In the genomic region with DNA sequence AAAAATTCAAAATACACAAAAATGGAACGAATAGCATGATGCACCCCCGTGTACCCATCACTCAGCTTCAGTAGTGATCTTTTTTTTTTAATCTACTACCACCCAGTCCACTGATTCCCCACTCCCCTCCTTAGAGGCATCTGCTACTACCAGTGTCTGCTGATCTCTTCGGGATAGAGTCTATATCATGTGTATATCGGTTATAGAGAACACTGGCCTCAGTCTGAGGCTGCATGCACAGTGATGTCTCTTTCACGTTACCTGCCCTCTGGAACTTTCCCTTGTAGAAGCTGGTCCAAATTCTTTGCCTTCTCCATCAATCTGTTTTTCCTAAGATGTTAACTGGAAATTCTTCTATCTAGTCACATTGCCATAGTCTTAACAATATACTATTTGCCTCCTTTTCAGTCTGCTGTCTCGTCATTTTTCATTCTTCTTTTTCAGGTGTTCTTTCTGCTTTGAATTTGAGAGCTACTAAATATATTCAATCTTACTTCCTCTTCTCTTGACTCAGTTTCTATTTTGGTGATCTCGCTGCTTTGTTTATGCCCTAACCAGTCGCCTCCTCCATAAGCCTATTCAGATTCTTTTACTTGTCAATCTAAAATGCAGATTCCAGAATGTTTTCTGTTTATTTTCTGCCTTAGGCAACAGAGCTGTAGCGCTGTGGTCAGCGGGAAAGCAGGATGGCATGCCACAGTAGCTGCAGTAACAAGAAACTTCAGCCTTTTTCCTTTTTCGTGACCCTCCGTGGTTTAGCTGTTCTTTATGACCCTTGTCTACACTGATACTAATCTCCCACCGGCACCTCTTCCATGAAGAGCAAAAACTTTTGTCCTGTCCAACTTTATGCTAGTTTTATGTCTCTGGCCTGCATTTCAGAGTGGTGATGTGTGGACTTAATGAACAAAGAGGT, we compare ENCODE assay signal across 19 cellular contexts.
DNase-seq lines count a peak whose midpoint lies in the region; ATAC-seq, FAIRE-seq and TF ChIP-seq lines count a peak whose summit lies in the region.
"Had no signal": no experiment of that assay in that cellular context is flagged by ENCODE, and none has a peak within 500 bp of the region (broad histone marks: within the 10 kb centered on the region; RNA-seq: fewer than 3 reads in every experiment).

No MANE protein-coding gene starts in this region.

- intact Hi-C loops in GM12878 (cut with micrococcal nuclease; ENCODE audit: unreplicated experiment), result no loop called here

- BruUV-seq in GM12878 (replicated peaks; lab: Mats Ljungman, UMichigan), result no TSS peak

- no peak overlapping the region for H3K9ac ChIP-seq in GM12878 (ENCODE audit: control insufficient read depth, insufficient read depth, low read length)

- no peak for TF ChIP-seq RAD21 in GM12878 (IDR thresholded peaks at IDR 0.05; ENCODE audit: insufficient read depth, low read depth, low read length)

- POLR2A ChIA-PET in GM12878 (lab: Charles Lee), result interaction anchor here (1.4 kb wide), 1 partner anchor 10 kb away, joined by 5 read pairs; no protein-coding TSS in a partner anchor

- RAD21 ChIA-PET in GM12878 (lab: Charles Lee; ENCODE audit: unreplicated experiment), result no interaction called here

- DNase-seq in GM18507 (ENCODE audit: extremely low spot score, insufficient read length, low read depth), result no peak
- peak; percentile 12 for DNase-seq in GM12878 (ENCODE audit: low read depth, low spot score)
- peak; percentile 54 for DNase-seq in renal cortical epithelial cell (ENCODE audit: low read depth)
- DNase-seq in HCEC 1CT, result no peak
- no peak for DNase-seq in NCI-H2029 (lab: John Stamatoyannopoulos, UW)
- DNase-seq in NCI-H446 (lab: John Stamatoyannopoulos, UW), result no peak
- no peak for DNase-seq in stimulated activated effector memory CD8-positive, alpha-beta T cell treated with anti-CD3 and anti-CD28 coated beads, Interleukin-12 subunit alpha, Interleukin-12 subunit beta, amount 100 ng/mL, for 72 hours (ENCODE audit: low spot score in 2 of 2)
- DNase-seq: activated CD4-positive, alpha-beta T cell treated with anti-CD3 and anti-CD28 coated beads, Interleukin-2, amount 10 ng/mL, durations not matched to agents 24 days and 14 days; activated T-cell treated with anti-CD3 and anti-CD28 coated beads, Interleukin-2, amount 50 U/mL, for 4 hours; C1 segment of cervical spinal cord; cortex of kidney; hypothalamus; left colon; naive thymus-derived CD4-positive, alpha-beta T cell; NCI-H748 treated with DMSO at 0.1 percent for 48 hours; SIG-M5; tibial artery had no signal

- SMC1A ChIA-PET in GM12878 (lab: Charles Lee; ENCODE audit: uncharacterized antibody, unreplicated experiment), result interaction anchor here (1.3 kb wide), 1 partner anchor 18 kb away, joined by 3 read pairs; no protein-coding TSS in a partner anchor

- H3K27ac Mint-ChIP-seq in stimulated activated effector memory CD8-positive, alpha-beta T cell treated with anti-CD3 and anti-CD28 coated beads, Interleukin-12 subunit alpha, Interleukin-12 subunit beta, amount 100 ng/mL, for 72 hours, result no peak overlapping the region
- H3K27ac Mint-ChIP-seq: activated CD4-positive, alpha-beta T cell treated with anti-CD3 and anti-CD28 coated beads, Interleukin-2, amount 10 ng/mL, durations not matched to agents 24 days and 14 days; naive thymus-derived CD4-positive, alpha-beta T cell had no signal

- no peaks in the 10 kb centered on the region for H3K9me3 Mint-ChIP-seq in stimulated activated effector memory CD8-positive, alpha-beta T cell treated with anti-CD3 and anti-CD28 coated beads, Interleukin-12 subunit alpha, Interleukin-12 subunit beta, amount 100 ng/mL, for 72 hours
- H3K9me3 Mint-ChIP-seq: activated CD4-positive, alpha-beta T cell treated with anti-CD3 and anti-CD28 coated beads, Interleukin-2, amount 10 ng/mL, durations not matched to agents 24 days and 14 days; activated T-cell treated with anti-CD3 and anti-CD28 coated beads, Interleukin-2, amount 50 U/mL, for 4 hours; naive thymus-derived CD4-positive, alpha-beta T cell had no signal

- no peaks in the 10 kb centered on the region; the same call in 2 of the 3 replicates for H3K9me3 ChIP-seq in GM12878 (replicated peaks; ENCODE audit: control insufficient read depth, insufficient read depth, low read length)
- H3K9me3 ChIP-seq: tibial artery had no signal

- no peaks in the 10 kb centered on the region for H3K36me3 ChIP-seq in GM12878 (ENCODE audit: control insufficient read depth in 2 of 2, insufficient read depth in 2 of 2, low read length in 1 of 2)

- no peaks in the 10 kb centered on the region for H3K79me2 ChIP-seq in GM12878 (ENCODE audit: control insufficient read depth, insufficient read depth, low read length)

- no peaks in the 10 kb centered on the region for H3K27me3 ChIP-seq in GM12878 (replicated peaks in 1 of 2; ENCODE audit: control insufficient read depth in 2 of 2, insufficient read depth in 2 of 2, low read length in 1 of 2)
- H3K27me3 ChIP-seq: tibial artery had no signal

- no peak for TF ChIP-seq EP300 in GM12878 (IDR thresholded peaks at IDR 0.05; ENCODE audit: borderline replicate concordance in 1 of 2, control insufficient read depth in 1 of 2, low read depth in 2 of 2, low read length in 2 of 2)

- H3K4me2 ChIP-seq in GM12878 (ENCODE audit: control insufficient read depth, insufficient read depth), result peak overlapping the region; percentile 71

- peaks cover 7% of the 10 kb centered on the region; the same call in 1 of the 2 replicates for H3K4me1 ChIP-seq in GM12878 (ENCODE audit: control insufficient read depth, insufficient read depth, low read length)

- H2AFZ ChIP-seq in GM12878 (ENCODE audit: control insufficient read depth, low read depth, low read length), result no peak overlapping the region

- CTCF ChIA-PET in GM12878 (lab: Yijun Ruan, JAX), result interaction anchor here (0.9 to 1.5 kb wide), 2 partner anchors 9 to 35 kb away, joined by 3 to 4 read pairs; no protein-coding TSS in a partner anchor

- TF ChIP-seq POLR2A in GM12878 (IDR thresholded peaks at IDR 0.05; ENCODE audit: low read depth, low read length), result no peak

- ATAC-seq in HG03439 (IDR thresholded peaks at IDR 0.05; ENCODE audit: unreplicated experiment), result peak; percentile 53
- no peak for ATAC-seq in GM12878
- ATAC-seq in stimulated activated effector memory CD8-positive, alpha-beta T cell treated with anti-CD3 and anti-CD28 coated beads, Interleukin-12 subunit alpha, Interleukin-12 subunit beta, amount 100 ng/mL, for 72 hours, result no peak
- ATAC-seq: activated T-cell treated with anti-CD3 and anti-CD28 coated beads, Interleukin-2, amount 50 U/mL, for 4 hours; esophagus mucosa; left colon; naive thymus-derived CD4-positive, alpha-beta T cell had no signal

- H3K27ac ChIP-seq in GM12878 (ENCODE audit: control insufficient read depth, insufficient read depth), result no peak overlapping the region
- H3K27ac ChIP-seq: tibial artery had no signal

- H3K36me3 Mint-ChIP-seq in stimulated activated effector memory CD8-positive, alpha-beta T cell treated with anti-CD3 and anti-CD28 coated beads, Interleukin-12 subunit alpha, Interleukin-12 subunit beta, amount 100 ng/mL, for 72 hours, result no peaks in the 10 kb centered on the region

- peak; percentile 42 for FAIRE-seq in GM18507 (lab: Jason Lieb, UNC)
- FAIRE-seq in GM12878 (lab: Jason Lieb, UNC), result no peak

- peak overlapping the region; percentile 31 for H3K4me3 ChIP-seq in GM12878
- H3K4me3 ChIP-seq: tibial artery had no signal

- no peaks in the 10 kb centered on the region for H4K20me1 ChIP-seq in GM12878 (ENCODE audit: control insufficient read depth, insufficient read depth)

- WGBS in GM12878 (ENCODE audit: insufficient coverage, insufficient replicate concordance, low lambda C conversion rate, missing lambda C conversion rate), result 17% methylated on average over 13 of the region's 13 CpGs

- in situ Hi-C loops in GM12878 (cut with MboI), result no loop called here

- no peak for TF ChIP-seq CTCF in GM12878 (IDR thresholded peaks at IDR 0.05 in 2 of 3, conservative IDR thresholded peaks at IDR 0.05 in 1 of 3; ENCODE audit: control insufficient read depth in 2 of 3, extremely low read depth in 1 of 3, insufficient read depth in 1 of 3, low read depth in 3 of 3, low read length in 3 of 3)

- no peak overlapping the region for H3K4me3 Mint-ChIP-seq in stimulated activated effector memory CD8-positive, alpha-beta T cell treated with anti-CD3 and anti-CD28 coated beads, Interleukin-12 subunit alpha, Interleukin-12 subunit beta, amount 100 ng/mL, for 72 hours
- H3K4me3 Mint-ChIP-seq: activated CD4-positive, alpha-beta T cell treated with anti-CD3 and anti-CD28 coated beads, Interleukin-2, amount 10 ng/mL, durations not matched to agents 24 days and 14 days; activated T-cell treated with anti-CD3 and anti-CD28 coated beads, Interleukin-2, amount 50 U/mL, for 4 hours; naive thymus-derived CD4-positive, alpha-beta T cell had no signal

- H3K4me1 Mint-ChIP-seq in stimulated activated effector memory CD8-positive, alpha-beta T cell treated with anti-CD3 and anti-CD28 coated beads, Interleukin-12 subunit alpha, Interleukin-12 subunit beta, amount 100 ng/mL, for 72 hours, result no peaks in the 10 kb centered on the region

TF ChIP-seq in GM12878, 131 proteins besides CTCF, POLR2A, EP300 and RAD21:
- TF ChIP-seq CBX5 (IDR thresholded peaks at IDR 0.05; ENCODE audit: low read depth) (0 out of 2 replicates have a peak, but pooled peaks have one; percentile 30), NFYA (IDR thresholded peaks at IDR 0.05; ENCODE audit: borderline replicate concordance, low read depth, low read length) (no peak), HDGF (IDR thresholded peaks at IDR 0.05) (no peak), JUNB (IDR thresholded peaks at IDR 0.05) (no peak), NFXL1 (IDR thresholded peaks at IDR 0.05; ENCODE audit: borderline replicate concordance) (no peak), MEF2A (IDR thresholded peaks at IDR 0.05; ENCODE audit: insufficient read depth, low read depth, low read length) (0 out of 2 replicates have a peak, but pooled peaks have one; percentile 2), SIX5 (IDR thresholded peaks at IDR 0.05; ENCODE audit: low read depth, low read length, severe bottlenecking) (no peak), IKZF2 (IDR thresholded peaks at IDR 0.05) (no peak), IRF4 (IDR thresholded peaks at IDR 0.05; ENCODE audit: low read depth, low read length) (no peak)
- TF ChIP-seq, protein P1, sequence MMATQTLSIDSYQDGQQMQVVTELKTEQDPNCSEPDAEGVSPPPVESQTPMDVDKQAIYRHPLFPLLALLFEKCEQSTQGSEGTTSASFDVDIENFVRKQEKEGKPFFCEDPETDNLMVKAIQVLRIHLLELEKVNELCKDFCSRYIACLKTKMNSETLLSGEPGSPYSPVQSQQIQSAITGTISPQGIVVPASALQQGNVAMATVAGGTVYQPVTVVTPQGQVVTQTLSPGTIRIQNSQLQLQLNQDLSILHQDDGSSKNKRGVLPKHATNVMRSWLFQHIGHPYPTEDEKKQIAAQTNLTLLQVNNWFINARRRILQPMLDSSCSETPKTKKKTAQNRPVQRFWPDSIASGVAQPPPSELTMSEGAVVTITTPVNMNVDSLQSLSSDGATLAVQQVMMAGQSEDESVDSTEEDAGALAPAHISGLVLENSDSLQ (IDR thresholded peaks at IDR 0.05), result no peak

Comparison
In these comparisons a context has a peak if more than half of its experiments do, and no peak if none do; other contexts are left out.
1. DNase-seq: peak in GM12878 (single experiment) and renal cortical epithelial cell (single experiment); none in GM18507 (single experiment), HCEC 1CT (single experiment), NCI-H2029 (single experiment), NCI-H446 (0 of 2) and stimulated activated effector memory CD8-positive, alpha-beta T cell treated with anti-CD3 and anti-CD28 coated beads, Interleukin-12 subunit alpha, Interleukin-12 subunit beta, amount 100 ng/mL, for 72 hours (0 of 2).